In genomic region chr1:80457409-80457808, GRCh38 we compare ENCODE assay signal across 17 cellular contexts.
DNase-seq lines count a peak whose midpoint lies in the region; TF ChIP-seq lines count a peak whose summit lies in the region.
"Had no signal": no experiment of that assay in that cellular context is flagged by ENCODE, and none has a peak within 500 bp of the region (broad histone marks: within the 10 kb centered on the region; RNA-seq: fewer than 3 reads in every experiment).

No MANE protein-coding gene starts in this region.

- no peaks in the 10 kb centered on the region for H3K36me3 ChIP-seq in adipocyte (ENCODE audit: control insufficient read depth, insufficient read depth, low read length, severe bottlenecking)

- H3K4ac ChIP-seq in H9 (ENCODE audit: low read depth, low read length): no peak overlapping the region

- H3K4me1 ChIP-seq in H9 (ENCODE audit: insufficient read depth, low read length) (no peaks in the 10 kb centered on the region), adipocyte (ENCODE audit: control insufficient read depth, insufficient read depth, low read length) (no peaks in the 10 kb centered on the region)

- H3K27me3 Mint-ChIP-seq in H9 (ENCODE audit: low read depth): no peaks in the 10 kb centered on the region
- H3K27me3 Mint-ChIP-seq: B cell; CD4-positive, CD25-positive, alpha-beta regulatory T cell had no signal

- H3K23me2 ChIP-seq in H9 (ENCODE audit: insufficient read length, low read depth, low read length, poor library complexity, severe bottlenecking): no peaks in the 10 kb centered on the region

- H3K9me3 Mint-ChIP-seq in H9: peaks cover 11% of the 10 kb centered on the region in 2 experiments; a peak in 4 of 5 replicates

- no peak overlapping the region for H3K14ac ChIP-seq in H9 (ENCODE audit: insufficient read depth, low read length)

- H2BK120ac ChIP-seq in H9 (ENCODE audit: low read depth, low read length, poor library complexity, severe bottlenecking): no peak overlapping the region

- H2BK12ac ChIP-seq in H9 (ENCODE audit: insufficient read length, low read depth, low read length): no peak overlapping the region

- no peak overlapping the region for H3K18ac ChIP-seq in H9 (ENCODE audit: insufficient read length, low read depth, low read length)

- no peaks in the 10 kb centered on the region for H4K20me1 ChIP-seq in H9 (ENCODE audit: control insufficient read depth, insufficient read depth, insufficient read length)

- H3K4me2 ChIP-seq in H9 (ENCODE audit: insufficient read depth, insufficient read length, low read length): no peak overlapping the region
- H3K4me2 ChIP-seq: KMS-11 had no signal

- H3T11ph ChIP-seq in H9 (ENCODE audit: low read length): no peak overlapping the region

- DNase-seq in H9 (no peak), adipocyte (ENCODE audit: low read depth) (peak; percentile 51), iPS-NIHi11 (ENCODE audit: low spot score) (peak; percentile 5), NCI-H2227 treated with DMSO at 0.1 percent for 48 hours (lab: John Stamatoyannopoulos, UW) (no peak), A172 (ENCODE audit: low spot score) (no peak), NCI-H1417 (lab: John Stamatoyannopoulos, UW) (no peak)
- DNase-seq in activated T-cell treated with anti-CD3 and anti-CD28 coated beads, Interleukin-2, amount 50 U/mL, for 48 hours: no peak
- DNase-seq: CD4-positive, CD25-positive, alpha-beta regulatory T cell; DMS53; MM.1S; NCI-H1092 treated with DMSO at 0.1 percent for 48 hours; NCI-H1694 treated with DMSO at 0.1 percent for 48 hours; NCI-H345; NCI-H526; SHP77 had no signal

- H3K79me2 ChIP-seq in H9 (ENCODE audit: insufficient read depth, low read length): no peaks in the 10 kb centered on the region

- no peak overlapping the region for H2BK5ac ChIP-seq in H9 (ENCODE audit: insufficient read length, low read length)

- no peaks in the 10 kb centered on the region for H3K79me1 ChIP-seq in H9 (ENCODE audit: insufficient read depth, low read depth, low read length, poor library complexity, severe bottlenecking)

- H3K4me3 ChIP-seq in adipocyte (ENCODE audit: low read length): no peak overlapping the region

- H3K23ac ChIP-seq in H9 (ENCODE audit: insufficient read length, low read depth, low read length): no peak overlapping the region

- H3K36me3 Mint-ChIP-seq in H9 (ENCODE audit: insufficient read depth in 1 of 3, low read depth in 3 of 3): peaks cover 3 to 10% (median 6%) of the 10 kb centered on the region in 3 experiments; a peak in 4 of 7 replicates
- H3K36me3 Mint-ChIP-seq: CD4-positive, CD25-positive, alpha-beta regulatory T cell had no signal

- no peak overlapping the region for H4K91ac ChIP-seq in H9 (ENCODE audit: insufficient read length, low read depth, low read length)

- peak overlapping the region in 2 of 3 experiments; percentile 28 to 35; a peak in 2 of 7 replicates for H3K27ac Mint-ChIP-seq in H9
- H3K27ac Mint-ChIP-seq: B cell; CD4-positive, CD25-positive, alpha-beta regulatory T cell had no signal

- no peak overlapping the region for H4K5ac ChIP-seq in H9 (ENCODE audit: insufficient read length, low read depth, low read length)

- H4K8ac ChIP-seq in H9 (replicated peaks; ENCODE audit: insufficient read length, low read depth, low read length): no peak overlapping the region

- H3K9me3 ChIP-seq in H9 (ENCODE audit: control insufficient read depth, low read depth, low read length) (no peaks in the 10 kb centered on the region), adipocyte (ENCODE audit: control insufficient read depth, low read length) (no peaks in the 10 kb centered on the region)

- no peak overlapping the region for H2AK5ac ChIP-seq in H9 (ENCODE audit: insufficient read length, low read length)

- no peak overlapping the region for H3K4me3 Mint-ChIP-seq in H9
- H3K4me3 Mint-ChIP-seq: B cell; CD4-positive, CD25-positive, alpha-beta regulatory T cell had no signal

- H3K27ac ChIP-seq in H9 (ENCODE audit: insufficient read length, low read depth, low read length): no peak overlapping the region
- H3K27ac ChIP-seq: KMS-11 had no signal

- H3K27me3 ChIP-seq in H9 (ENCODE audit: insufficient read depth, low read length) (no peaks in the 10 kb centered on the region), adipocyte (replicated peaks; ENCODE audit: control insufficient read depth, insufficient read depth, low read length) (no peaks in the 10 kb centered on the region)

- no peak overlapping the region for H2AFZ ChIP-seq in H9 (ENCODE audit: low read length)

- no CpG with 5 or more reads among the region's 2 CpGs for WGBS in H9 (ENCODE audit: extremely low coverage, insufficient read length, low lambda C conversion rate)

- TF ChIP-seq CTCF in H9 (conservative IDR thresholded peaks at IDR 0.05): no peak

- no peak overlapping the region for H2BK15ac ChIP-seq in H9 (ENCODE audit: low read depth, low read length)

- no peak overlapping the region for H2BK20ac ChIP-seq in H9 (ENCODE audit: low read depth, low read length, poor library complexity, severe bottlenecking)

- no peak overlapping the region for H3K56ac ChIP-seq in H9 (ENCODE audit: insufficient read length, low read depth, low read length)

- H3K4me1 Mint-ChIP-seq in H9: peaks cover 10% of the 10 kb centered on the region in 2 experiments
- H3K4me1 Mint-ChIP-seq: CD4-positive, CD25-positive, alpha-beta regulatory T cell had no signal

- H3K9ac ChIP-seq in H9 (ENCODE audit: extremely low read depth, insufficient read length, low read length) (no peak overlapping the region), adipocyte (ENCODE audit: low read length) (no peak overlapping the region)
- H3K9ac ChIP-seq: KMS-11 had no signal

Comparison
In these comparisons a context has a peak if more than half of its experiments do, and no peak if none do; other contexts are left out.
1. DNase-seq: peak in adipocyte (single experiment) and iPS-NIHi11 (single experiment); none in H9 (single experiment), NCI-H2227 treated with DMSO at 0.1 percent for 48 hours (single experiment), activated T-cell treated with anti-CD3 and anti-CD28 coated beads, Interleukin-2, amount 50 U/mL, for 48 hours (0 of 2), A172 (single experiment) and NCI-H1417 (0 of 3).